Comparison of ENCODE assay signal across 8 cellular contexts in the genomic region with DNA sequence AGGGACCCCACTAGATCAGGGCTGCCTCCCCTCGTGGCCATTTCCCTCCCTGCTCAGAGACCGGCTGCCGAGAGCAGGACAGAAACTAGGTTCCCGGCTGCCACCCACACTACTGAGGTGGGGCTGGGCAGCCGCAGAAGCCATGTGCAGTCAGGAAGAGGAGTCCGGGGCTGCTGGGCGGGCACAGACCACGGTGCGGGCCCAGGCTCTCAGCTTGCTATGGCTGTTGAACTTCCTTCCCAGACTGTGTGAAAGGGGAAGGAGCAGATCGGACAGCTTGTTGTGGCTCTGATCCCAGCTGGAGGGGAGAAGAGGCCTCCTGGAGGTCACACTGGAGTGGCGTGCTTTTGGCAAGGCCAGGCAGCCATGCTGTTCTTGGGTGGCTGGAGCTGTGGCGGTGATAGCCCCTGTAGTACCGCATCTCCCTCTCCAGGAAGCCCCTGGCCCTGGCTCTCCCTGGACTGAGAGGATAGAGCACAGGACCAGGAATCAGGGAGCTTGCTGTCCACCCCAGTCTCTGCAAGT. TPM values are rescaled to one million over a fixed set of nuclear protein-coding genes. Genes with fewer than 3 reads are reported as not detected.
A peak's percentile ranks its signal among the peaks of the same experiment; 100 is the strongest.
DNase-seq lines count a peak whose midpoint lies in the region; ATAC-seq and TF ChIP-seq lines count a peak whose summit lies in the region.

No MANE protein-coding gene starts in this region.

- H3K4me2 ChIP-seq in GM23248 (ENCODE audit: unreplicated experiment), result no peak overlapping the region

- H3K27me3 ChIP-seq in GM23248 (replicated peaks; ENCODE audit: insufficient read depth), result no peaks in the 10 kb centered on the region

- H3K4me3 ChIP-seq in skin epidermis (peak overlapping the region in 1 of 7 experiments; percentile 3), GM23248 (no peak overlapping the region)

- intact Hi-C loops in activated CD8-positive, alpha-beta T cell treated with anti-CD3 and anti-CD28 coated beads for 36 hours (cut with micrococcal nuclease), result no loop called here

- WGBS in GM23248 (ENCODE audit: low coverage in 1 of 2, low lambda C conversion rate in 2 of 2, missing lambda C conversion rate in 2 of 2), 2 experiments, result 88 to 89% methylated on average over 12 to 13 of the region's 13 CpGs

- ATAC-seq in HG03095 (IDR thresholded peaks at IDR 0.05; ENCODE audit: unreplicated experiment) (peak; percentile 58), GM18520 (IDR thresholded peaks at IDR 0.05; ENCODE audit: unreplicated experiment) (no peak), GM21360 (IDR thresholded peaks at IDR 0.05; ENCODE audit: unreplicated experiment) (no peak), GM19452 (IDR thresholded peaks at IDR 0.05; ENCODE audit: unreplicated experiment) (no peak)
- ATAC-seq in activated CD8-positive, alpha-beta T cell treated with anti-CD3 and anti-CD28 coated beads for 36 hours, result peak; percentile 78

- peaks cover 45% of the 10 kb centered on the region for H3K4me1 ChIP-seq in GM23248 (ENCODE audit: insufficient read depth)

- H3K36me3 Mint-ChIP-seq in activated CD8-positive, alpha-beta T cell treated with anti-CD3 and anti-CD28 coated beads for 36 hours (ENCODE audit: low read depth), result peaks cover 45% of the 10 kb centered on the region

- peak; percentile 54 for DNase-seq in activated CD8-positive, alpha-beta T cell treated with anti-CD3 and anti-CD28 coated beads for 36 hours
- DNase-seq in globus pallidus (ENCODE audit: low spot score) (peak; percentile 58), GM23248 (no peak)

- POLR2A ChIA-PET in activated CD8-positive, alpha-beta T cell treated with anti-CD3 and anti-CD28 coated beads for 36 hours (lab: Charles Lee), result interaction anchor here (0.6 to 1.3 kb wide), 3 partner anchors 15 to 82 kb away, joined by 3 to 7 read pairs (median 4); partner anchors contain the start of gene TACR2

- peak overlapping the region in 20 of 21 experiments; percentile 26 to 86 (median 74) for H3K27ac ChIP-seq in skin epidermis
- H3K27ac ChIP-seq in GM23248, result no peak overlapping the region

- no peaks in the 10 kb centered on the region for H3K9me3 Mint-ChIP-seq in activated CD8-positive, alpha-beta T cell treated with anti-CD3 and anti-CD28 coated beads for 36 hours

- H3K4me1 Mint-ChIP-seq in activated CD8-positive, alpha-beta T cell treated with anti-CD3 and anti-CD28 coated beads for 36 hours (ENCODE audit: low read depth), result peaks cover 60% of the 10 kb centered on the region

- peak overlapping the region; percentile 64 for H3K4me3 Mint-ChIP-seq in activated CD8-positive, alpha-beta T cell treated with anti-CD3 and anti-CD28 coated beads for 36 hours

- in situ Hi-C loops in GM23248 (cut with MboI), result no loop called here

- no peaks in the 10 kb centered on the region for H3K36me3 ChIP-seq in GM23248 (ENCODE audit: low read depth)

- no peak overlapping the region for H3K9ac ChIP-seq in GM23248

- H3K27ac Mint-ChIP-seq in activated CD8-positive, alpha-beta T cell treated with anti-CD3 and anti-CD28 coated beads for 36 hours, result peak overlapping the region; percentile 84

- H4K20me1 ChIP-seq in GM23248 (ENCODE audit: insufficient read depth), result 0 out of 2 replicates have a peak, but pooled peaks cover 9% of the 10 kb centered on the region

- H3K79me2 ChIP-seq in GM23248 (ENCODE audit: insufficient read depth), result peaks cover 100% of the 10 kb centered on the region

- no peaks in the 10 kb centered on the region for H3K9me3 ChIP-seq in GM23248 (ENCODE audit: low read depth)

- no peak overlapping the region for H2AFZ ChIP-seq in GM23248

- CTCF ChIA-PET in activated CD8-positive, alpha-beta T cell treated with anti-CD3 and anti-CD28 coated beads for 36 hours (lab: Charles Lee), result interaction anchor here (1.7 kb wide), 1 partner anchor 73 kb away, joined by 3 read pairs; no protein-coding TSS in a partner anchor

- H3F3A ChIP-seq in GM23248 (ENCODE audit: insufficient read depth), result peaks cover 8% of the 10 kb centered on the region

- no peaks in the 10 kb centered on the region for H3K27me3 Mint-ChIP-seq in activated CD8-positive, alpha-beta T cell treated with anti-CD3 and anti-CD28 coated beads for 36 hours

- no peaks in the 10 kb centered on the region for H3K9me2 ChIP-seq in GM23248 (ENCODE audit: insufficient read depth)

- no peak for TF ChIP-seq CTCF in activated CD8-positive, alpha-beta T cell treated with anti-CD3 and anti-CD28 coated beads for 36 hours (IDR thresholded peaks at IDR 0.05)

RNA-seq across cellular contexts. Expression of gene HK1, which starts 56.8 kb away (rescaled TPM):
- total RNA-seq in activated CD8-positive, alpha-beta T cell treated with anti-CD3 and anti-CD28 coated beads for 36 hours, result 100 to 1,000 TPM; 314 to 325 TPM
- total RNA-seq in GM23248 (2014; rRNA removed; shearing (Covaris generic)), result 96.6 and 99.4 TPM in 2 replicates
- polyA plus RNA-seq in GM23248 (2016; fragmentation: Nextera tagmentation; extraction: Ambion mirVana), result 134 and 137 TPM in 2 replicates

Comparison
In these comparisons a context has a peak if more than half of its experiments do, and no peak if none do; other contexts are left out.
1. ATAC-seq: peak in HG03095 (single experiment) and activated CD8-positive, alpha-beta T cell treated with anti-CD3 and anti-CD28 coated beads for 36 hours (single experiment); none in GM18520 (single experiment), GM21360 (single experiment) and GM19452 (single experiment).